In genomic region chr6:143982968-143983367, GRCh38 we compare ENCODE assay signal across 6 cellular contexts.
"Had no signal": no experiment of that assay in that cellular context is flagged by ENCODE, and none has a peak within 500 bp of the region (broad histone marks: within the 10 kb centered on the region; RNA-seq: fewer than 3 reads in every experiment).

No MANE protein-coding gene starts in this region.

- FAIRE-seq: HepG2 had no signal

- ATAC-seq: HepG2 had no signal

- DNase-seq: GM23248, GOT3, H9, HCEC 1CT had no signal

- H3K27ac ChIP-seq: GM23248, HL-60 had no signal

- H3K4me3 ChIP-seq: GM23248 had no signal

- H2AFZ ChIP-seq: GM23248 had no signal

- H3K9ac ChIP-seq: GM23248 had no signal
